ENCODE assay signal across 27 cellular contexts in genomic region chr2:146226077-146226476, GRCh38.
"Had no signal": no experiment of that assay in that cellular context is flagged by ENCODE, and none has a peak within 500 bp of the region (broad histone marks: within the 10 kb centered on the region; RNA-seq: fewer than 3 reads in every experiment).

No MANE protein-coding gene starts in this region.

- H3K4me1 ChIP-seq: stomach, suprapubic skin, testis, thyroid gland, tibial artery, transverse colon, upper lobe of left lung, upper lobe of right lung, uterus, vagina had no signal

- H3K36me3 ChIP-seq: stomach, suprapubic skin, thoracic aorta, thyroid gland, tibial artery, tibial nerve, transverse colon, upper lobe of left lung, upper lobe of right lung, uterus, vagina had no signal

- ATAC-seq: stimulated activated effector memory CD8-positive, alpha-beta T cell treated with anti-CD3 and anti-CD28 coated beads, Interleukin-12 subunit alpha, Interleukin-12 subunit beta, amount 100 ng/mL, for 72 hours; stimulated activated memory B cell treated with anti-CD40 and anti-IgM and Interleukin-4, amounts not matched to agents 10 μg/mL and 1 μg/mL and 100 μg/mL, for 72 hours; stimulated activated naive B cell treated with anti-CD40 and anti-IgM and Interleukin-4, amounts not matched to agents 10 μg/mL and 1 μg/mL and 100 μg/mL, for 72 hours; stimulated activated naive CD8-positive, alpha-beta T cell treated with anti-CD3 and anti-CD28 coated beads, Interleukin-15, amount 100 ng/mL, for 72 hours; upper lobe of right lung had no signal

- H3K27me3 ChIP-seq: stomach, suprapubic skin, testis, thyroid gland, tibial artery, tibial nerve, transverse colon, upper lobe of left lung, upper lobe of right lung, uterus, vagina had no signal

- H3K9me3 ChIP-seq: stomach, suprapubic skin, testis, thoracic aorta, thyroid gland, tibial artery, tibial nerve, transverse colon, upper lobe of left lung, upper lobe of right lung, uterus, vagina had no signal

- H3K36me3 Mint-ChIP-seq: stimulated activated effector memory CD8-positive, alpha-beta T cell treated with anti-CD3 and anti-CD28 coated beads, Interleukin-12 subunit alpha, Interleukin-12 subunit beta, amount 100 ng/mL, for 72 hours; stimulated activated memory B cell treated with anti-CD40 and anti-IgM and Interleukin-4, amounts not matched to agents 10 μg/mL and 1 μg/mL and 100 μg/mL, for 72 hours; stimulated activated naive B cell treated with anti-CD40 and anti-IgM and Interleukin-4, amounts not matched to agents 10 μg/mL and 1 μg/mL and 100 μg/mL, for 72 hours had no signal

- H3K27me3 Mint-ChIP-seq: stimulated activated memory B cell treated with anti-CD40 and anti-IgM and Interleukin-4, amounts not matched to agents 10 μg/mL and 1 μg/mL and 100 μg/mL, for 72 hours; stimulated activated naive B cell treated with anti-CD40 and anti-IgM and Interleukin-4, amounts not matched to agents 10 μg/mL and 1 μg/mL and 100 μg/mL, for 72 hours; stimulated activated naive CD8-positive, alpha-beta T cell treated with anti-CD3 and anti-CD28 coated beads, Interleukin-15, amount 100 ng/mL, for 72 hours; stimulated activated naive CD8-positive, alpha-beta T cell treated with anti-CD3 and anti-CD28 coated beads, Interleukin-15, Interleukin-2, amounts not matched to agents 100 ng/mL and 50 ng/mL, for 24 hours had no signal

- H3K27ac Mint-ChIP-seq: stimulated activated effector memory CD8-positive, alpha-beta T cell treated with anti-CD3 and anti-CD28 coated beads, Interleukin-12 subunit alpha, Interleukin-12 subunit beta, amount 100 ng/mL, for 72 hours; stimulated activated memory B cell treated with anti-CD40 and anti-IgM and Interleukin-4, amounts not matched to agents 10 μg/mL and 1 μg/mL and 100 μg/mL, for 72 hours; stimulated activated naive B cell treated with anti-CD40 and anti-IgM and Interleukin-4, amounts not matched to agents 10 μg/mL and 1 μg/mL and 100 μg/mL, for 72 hours; stimulated activated naive CD8-positive, alpha-beta T cell treated with anti-CD3 and anti-CD28 coated beads, Interleukin-15, amount 100 ng/mL, for 72 hours; stimulated activated naive CD8-positive, alpha-beta T cell treated with anti-CD3 and anti-CD28 coated beads, Interleukin-15, Interleukin-2, amounts not matched to agents 100 ng/mL and 50 ng/mL, for 24 hours; type B pancreatic cell had no signal

- H3K9me3 Mint-ChIP-seq: stimulated activated memory B cell treated with anti-CD40 and anti-IgM and Interleukin-4, amounts not matched to agents 10 μg/mL and 1 μg/mL and 100 μg/mL, for 72 hours had no signal

- H3K4me1 Mint-ChIP-seq: stimulated activated effector memory CD8-positive, alpha-beta T cell treated with anti-CD3 and anti-CD28 coated beads, Interleukin-12 subunit alpha, Interleukin-12 subunit beta, amount 100 ng/mL, for 72 hours; stimulated activated memory B cell treated with anti-CD40 and anti-IgM and Interleukin-4, amounts not matched to agents 10 μg/mL and 1 μg/mL and 100 μg/mL, for 72 hours; stimulated activated naive CD8-positive, alpha-beta T cell treated with anti-CD3 and anti-CD28 coated beads, Interleukin-15, amount 100 ng/mL, for 72 hours had no signal

- DNase-seq: stimulated activated CD4-positive, alpha-beta T cell treated with anti-CD3 and anti-CD28 coated beads, Interleukin-2, amount 100 ng/mL, for 48 hours; stimulated activated CD4-positive, alpha-beta T cell treated with anti-CD3 and anti-CD28 coated beads, Interleukin-4, amount 100 ng/mL, for 1 hour; stimulated activated CD4-positive, alpha-beta T cell treated with anti-CD3 and anti-CD28 coated beads, Interleukin-4, amount 100 ng/mL, for 24 hours; stimulated activated CD4-positive, alpha-beta T cell treated with anti-CD3 and anti-CD28 coated beads, Interleukin-4, amount 100 ng/mL, for 4 hours; stimulated activated CD8-positive, alpha-beta memory T cell treated with anti-CD3 and anti-CD28 coated beads, Interleukin-4, amount 100 ng/mL, for 48 hours; stimulated activated naive B cell treated with anti-CD40 and anti-IgM and Interleukin-4, amounts not matched to agents 10 μg/mL and 1 μg/mL and 100 μg/mL, for 72 hours; stimulated activated naive CD4-positive, alpha-beta T cell; stimulated activated naive CD4-positive, alpha-beta T cell treated with Interleukin-2 at 50 U/mL for 16 hours; stimulated activated naive CD8-positive, alpha-beta T cell treated with anti-CD3 and anti-CD28 coated beads, Interleukin-15, amount 100 ng/mL, for 72 hours; stomach; substantia nigra; testis; thyroid gland; tibial artery; transverse colon; trophoblast cell; upper lobe of left lung; upper lobe of right lung; uterus had no signal

- H3K4me3 Mint-ChIP-seq: stimulated activated effector memory CD8-positive, alpha-beta T cell treated with anti-CD3 and anti-CD28 coated beads, Interleukin-12 subunit alpha, Interleukin-12 subunit beta, amount 100 ng/mL, for 72 hours; stimulated activated memory B cell treated with anti-CD40 and anti-IgM and Interleukin-4, amounts not matched to agents 10 μg/mL and 1 μg/mL and 100 μg/mL, for 72 hours; stimulated activated naive B cell treated with anti-CD40 and anti-IgM and Interleukin-4, amounts not matched to agents 10 μg/mL and 1 μg/mL and 100 μg/mL, for 72 hours; stimulated activated naive CD8-positive, alpha-beta T cell treated with anti-CD3 and anti-CD28 coated beads, Interleukin-15, amount 100 ng/mL, for 72 hours; stimulated activated naive CD8-positive, alpha-beta T cell treated with anti-CD3 and anti-CD28 coated beads, Interleukin-15, Interleukin-2, amounts not matched to agents 100 ng/mL and 50 ng/mL, for 24 hours; type B pancreatic cell had no signal

- H3K27ac ChIP-seq: stomach, suprapubic skin, testis, thoracic aorta, thyroid gland, tibial artery, tibial nerve, transverse colon, upper lobe of left lung, upper lobe of right lung, uterus, vagina had no signal

- H3K4me3 ChIP-seq: stomach, suprapubic skin, testis, thoracic aorta, thyroid gland, tibial artery, tibial nerve, transverse colon, upper lobe of left lung, upper lobe of right lung, uterus, vagina had no signal
